In the genomic region with DNA sequence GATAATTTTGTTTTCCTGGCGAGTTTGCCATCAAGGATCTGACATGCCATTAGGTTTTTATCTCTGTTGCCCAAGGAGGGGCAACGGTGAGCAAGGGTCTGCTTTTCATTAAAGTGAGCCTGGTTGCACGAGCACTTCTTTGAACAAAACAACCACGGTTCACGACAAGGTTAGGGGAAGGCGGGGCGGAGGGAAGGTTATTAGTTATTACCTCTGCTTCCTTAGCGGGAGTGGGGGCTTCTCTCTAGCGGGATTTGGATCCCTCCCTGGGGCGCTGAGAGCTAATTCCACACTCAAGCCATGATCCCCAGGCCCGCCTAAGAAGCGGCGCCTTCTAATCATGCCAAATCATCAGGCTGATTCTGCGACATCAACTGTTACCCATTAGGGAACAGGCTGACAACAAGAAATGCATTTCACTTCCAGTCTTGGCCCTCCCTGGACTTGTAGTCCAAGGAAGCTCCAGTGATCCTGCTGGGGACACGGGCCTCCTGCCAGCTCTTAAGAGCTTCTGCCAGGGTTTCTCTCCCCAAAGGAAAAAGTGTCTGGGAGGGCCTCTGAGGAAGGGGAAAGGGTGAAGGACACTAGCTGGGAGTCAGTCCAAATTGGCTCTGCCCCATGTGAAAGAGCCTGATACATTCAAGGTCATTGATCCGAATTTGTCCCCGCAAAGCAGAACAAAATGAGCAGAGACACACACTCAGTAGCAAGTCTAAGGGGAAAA, we compare ENCODE assay signal across 11 cellular contexts.
DNase-seq lines count a peak whose midpoint lies in the region; ATAC-seq and TF ChIP-seq lines count a peak whose summit lies in the region.
"Had no signal": no experiment of that assay in that cellular context is flagged by ENCODE, and none has a peak within 500 bp of the region (broad histone marks: within the 10 kb centered on the region; RNA-seq: fewer than 3 reads in every experiment).

No MANE protein-coding gene starts in this region.

- H3K27me3 Mint-ChIP-seq in activated T-helper 2 cell treated with anti-CD3 and anti-CD28 coated beads, Interferon-gamma antibody, Interleukin-2, Interleukin-4, amounts not matched to agents 10 μg/mL and 5 μg/mL and 100 μg/mL, durations not matched to agents 14 hours and 24 hours and 36 hours (ENCODE audit: low read depth), result no peaks in the 10 kb centered on the region
- H3K27me3 Mint-ChIP-seq: activated naive CD8-positive, alpha-beta T cell treated with anti-CD3 and anti-CD28 coated beads, Interleukin-2, amount 10 ng/mL, durations not matched to agents 7 days and 5 days; CD4-positive, CD25-positive, alpha-beta regulatory T cell had no signal

- H3K27ac ChIP-seq in stomach, result peak overlapping the region in 3 of 5 donors; percentile 31 to 42 (median 38)

- peak; percentile 53 for DNase-seq in NCI-H1092 treated with DMSO at 0.1 percent for 48 hours (lab: John Stamatoyannopoulos, UW)
- DNase-seq in activated T-helper 2 cell treated with anti-CD3 and anti-CD28 coated beads, Interferon-gamma antibody, Interleukin-2, Interleukin-4, amounts not matched to agents 10 μg/mL and 5 μg/mL and 100 μg/mL, durations not matched to agents 14 hours and 24 hours and 36 hours (ENCODE audit: low spot score), result no peak
- DNase-seq in left lobe of liver (ENCODE audit: low spot score), result peak; percentile 75
- peak; percentile 46 for DNase-seq in stomach
- DNase-seq in OCI-M1 (lab: John Stamatoyannopoulos, UW), result no peak
- DNase-seq: activated naive CD8-positive, alpha-beta T cell treated with anti-CD3 and anti-CD28 coated beads, Interleukin-2, amount 10 ng/mL, durations not matched to agents 7 days and 5 days; CD4-positive, CD25-positive, alpha-beta regulatory T cell; MM.1S; posterior cingulate gyrus had no signal

- no peak for TF ChIP-seq POLR2A in stomach (IDR thresholded peaks at IDR 0.05)

- WGBS in stomach, 5 donors, result 25 to 50% (median 37%) methylated on average over 12 to 17 of the region's 17 CpGs

- peaks cover 23% of the 10 kb centered on the region for H3K4me1 Mint-ChIP-seq in activated T-helper 2 cell treated with anti-CD3 and anti-CD28 coated beads, Interferon-gamma antibody, Interleukin-2, Interleukin-4, amounts not matched to agents 10 μg/mL and 5 μg/mL and 100 μg/mL, durations not matched to agents 14 hours and 24 hours and 36 hours (ENCODE audit: low read depth)

- H3K4me3 Mint-ChIP-seq in activated T-helper 2 cell treated with anti-CD3 and anti-CD28 coated beads, Interferon-gamma antibody, Interleukin-2, Interleukin-4, amounts not matched to agents 10 μg/mL and 5 μg/mL and 100 μg/mL, durations not matched to agents 14 hours and 24 hours and 36 hours (ENCODE audit: low read depth), result no peak overlapping the region
- H3K4me3 Mint-ChIP-seq: activated naive CD8-positive, alpha-beta T cell treated with anti-CD3 and anti-CD28 coated beads, Interleukin-2, amount 10 ng/mL, durations not matched to agents 7 days and 5 days; CD4-positive, CD25-positive, alpha-beta regulatory T cell had no signal

- H3K9me3 ChIP-seq in stomach, result no peaks in the 10 kb centered on the region

- TF ChIP-seq EP300 in stomach (IDR thresholded peaks at IDR 0.05), result no peak

- TF ChIP-seq CTCF in stomach (IDR thresholded peaks at IDR 0.05), result no peak

- ATAC-seq in left lobe of liver, result peak; percentile 80
- ATAC-seq in HG03025 (IDR thresholded peaks at IDR 0.05; ENCODE audit: low FRiP score, unreplicated experiment), result no peak
- ATAC-seq in GM21367 (IDR thresholded peaks at IDR 0.05; ENCODE audit: unreplicated experiment), result no peak

- peaks cover 0 to 4% (median 0%) of the 10 kb centered on the region in 3 donors for H3K27me3 ChIP-seq in stomach

- H3K36me3 ChIP-seq in stomach, result no peaks in the 10 kb centered on the region

- peak overlapping the region; percentile 87 for H3K27ac Mint-ChIP-seq in activated T-helper 2 cell treated with anti-CD3 and anti-CD28 coated beads, Interferon-gamma antibody, Interleukin-2, Interleukin-4, amounts not matched to agents 10 μg/mL and 5 μg/mL and 100 μg/mL, durations not matched to agents 14 hours and 24 hours and 36 hours
- H3K27ac Mint-ChIP-seq: activated naive CD8-positive, alpha-beta T cell treated with anti-CD3 and anti-CD28 coated beads, Interleukin-2, amount 10 ng/mL, durations not matched to agents 7 days and 5 days had no signal

- intact Hi-C loops in activated T-helper 2 cell treated with anti-CD3 and anti-CD28 coated beads, Interferon-gamma antibody, Interleukin-2, Interleukin-4, amounts not matched to agents 10 μg/mL and 5 μg/mL and 100 μg/mL, durations not matched to agents 14 hours and 24 hours and 36 hours (cut with micrococcal nuclease), result no loop called here
- intact Hi-C loops in stomach (cut with DNase I; ENCODE audit: low total_unique reads), result no loop called here

- H3K9me3 Mint-ChIP-seq in activated T-helper 2 cell treated with anti-CD3 and anti-CD28 coated beads, Interferon-gamma antibody, Interleukin-2, Interleukin-4, amounts not matched to agents 10 μg/mL and 5 μg/mL and 100 μg/mL, durations not matched to agents 14 hours and 24 hours and 36 hours, result peaks cover 19% of the 10 kb centered on the region

- peaks cover 23% of the 10 kb centered on the region for H3K36me3 Mint-ChIP-seq in activated T-helper 2 cell treated with anti-CD3 and anti-CD28 coated beads, Interferon-gamma antibody, Interleukin-2, Interleukin-4, amounts not matched to agents 10 μg/mL and 5 μg/mL and 100 μg/mL, durations not matched to agents 14 hours and 24 hours and 36 hours (ENCODE audit: low read depth)
- H3K36me3 Mint-ChIP-seq: activated naive CD8-positive, alpha-beta T cell treated with anti-CD3 and anti-CD28 coated beads, Interleukin-2, amount 10 ng/mL, durations not matched to agents 7 days and 5 days had no signal

- H3K4me3 ChIP-seq in stomach, result no peak overlapping the region

- peaks cover 0 to 9% (median 6%) of the 10 kb centered on the region in 4 donors for H3K4me1 ChIP-seq in stomach

Comparison
In these comparisons a context has a peak if more than half of its experiments do, and no peak if none do; other contexts are left out.
1. DNase-seq: peak in NCI-H1092 treated with DMSO at 0.1 percent for 48 hours (single experiment), left lobe of liver (single experiment) and stomach (single experiment); none in activated T-helper 2 cell treated with anti-CD3 and anti-CD28 coated beads, Interferon-gamma antibody, Interleukin-2, Interleukin-4, amounts not matched to agents 10 μg/mL and 5 μg/mL and 100 μg/mL, durations not matched to agents 14 hours and 24 hours and 36 hours (single experiment) and OCI-M1 (single experiment).